Comparison of ENCODE assay signal across 1 cellular context in the genomic region with DNA sequence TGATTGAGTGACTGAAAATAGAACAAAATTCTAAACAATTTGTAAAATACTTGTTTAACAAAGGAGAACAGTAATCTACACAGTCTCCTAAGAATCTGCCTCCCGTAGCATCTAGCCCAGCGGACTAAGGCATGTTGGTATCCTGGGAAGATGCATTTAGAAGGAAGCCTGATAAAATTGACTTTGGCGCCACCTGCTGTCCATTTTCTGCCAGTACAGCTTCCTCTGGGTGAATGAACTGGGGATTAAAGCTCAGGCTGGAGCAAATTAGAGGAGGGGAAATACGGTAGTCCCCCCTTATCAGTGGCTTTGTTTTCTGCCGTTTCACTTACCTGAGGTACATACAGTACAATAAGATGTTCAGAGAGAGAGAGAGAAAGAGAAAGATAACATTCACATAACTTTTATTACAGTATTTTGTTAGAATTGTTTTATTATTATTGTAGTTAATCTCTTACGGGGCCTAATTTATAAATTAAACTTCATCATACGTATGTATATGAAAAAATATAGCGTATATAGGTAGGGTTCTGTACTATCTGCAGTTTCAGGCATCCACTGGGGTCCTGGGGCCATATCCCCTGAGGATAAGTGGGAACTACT.
A peak's percentile ranks its signal among the peaks of the same experiment; 100 is the strongest.
TF ChIP-seq lines count a peak whose summit lies in the region.

No MANE protein-coding gene starts in this region.

TF ChIP-seq in H1, 55 proteins besides CTCF, POLR2A, EP300 and RAD21:
- TF ChIP-seq TEAD4 (IDR thresholded peaks at IDR 0.05; ENCODE audit: low read depth, low read length) = 0 out of 2 replicates have a peak, but pooled peaks have one; percentile 9
- TF ChIP-seq, protein P1, sequence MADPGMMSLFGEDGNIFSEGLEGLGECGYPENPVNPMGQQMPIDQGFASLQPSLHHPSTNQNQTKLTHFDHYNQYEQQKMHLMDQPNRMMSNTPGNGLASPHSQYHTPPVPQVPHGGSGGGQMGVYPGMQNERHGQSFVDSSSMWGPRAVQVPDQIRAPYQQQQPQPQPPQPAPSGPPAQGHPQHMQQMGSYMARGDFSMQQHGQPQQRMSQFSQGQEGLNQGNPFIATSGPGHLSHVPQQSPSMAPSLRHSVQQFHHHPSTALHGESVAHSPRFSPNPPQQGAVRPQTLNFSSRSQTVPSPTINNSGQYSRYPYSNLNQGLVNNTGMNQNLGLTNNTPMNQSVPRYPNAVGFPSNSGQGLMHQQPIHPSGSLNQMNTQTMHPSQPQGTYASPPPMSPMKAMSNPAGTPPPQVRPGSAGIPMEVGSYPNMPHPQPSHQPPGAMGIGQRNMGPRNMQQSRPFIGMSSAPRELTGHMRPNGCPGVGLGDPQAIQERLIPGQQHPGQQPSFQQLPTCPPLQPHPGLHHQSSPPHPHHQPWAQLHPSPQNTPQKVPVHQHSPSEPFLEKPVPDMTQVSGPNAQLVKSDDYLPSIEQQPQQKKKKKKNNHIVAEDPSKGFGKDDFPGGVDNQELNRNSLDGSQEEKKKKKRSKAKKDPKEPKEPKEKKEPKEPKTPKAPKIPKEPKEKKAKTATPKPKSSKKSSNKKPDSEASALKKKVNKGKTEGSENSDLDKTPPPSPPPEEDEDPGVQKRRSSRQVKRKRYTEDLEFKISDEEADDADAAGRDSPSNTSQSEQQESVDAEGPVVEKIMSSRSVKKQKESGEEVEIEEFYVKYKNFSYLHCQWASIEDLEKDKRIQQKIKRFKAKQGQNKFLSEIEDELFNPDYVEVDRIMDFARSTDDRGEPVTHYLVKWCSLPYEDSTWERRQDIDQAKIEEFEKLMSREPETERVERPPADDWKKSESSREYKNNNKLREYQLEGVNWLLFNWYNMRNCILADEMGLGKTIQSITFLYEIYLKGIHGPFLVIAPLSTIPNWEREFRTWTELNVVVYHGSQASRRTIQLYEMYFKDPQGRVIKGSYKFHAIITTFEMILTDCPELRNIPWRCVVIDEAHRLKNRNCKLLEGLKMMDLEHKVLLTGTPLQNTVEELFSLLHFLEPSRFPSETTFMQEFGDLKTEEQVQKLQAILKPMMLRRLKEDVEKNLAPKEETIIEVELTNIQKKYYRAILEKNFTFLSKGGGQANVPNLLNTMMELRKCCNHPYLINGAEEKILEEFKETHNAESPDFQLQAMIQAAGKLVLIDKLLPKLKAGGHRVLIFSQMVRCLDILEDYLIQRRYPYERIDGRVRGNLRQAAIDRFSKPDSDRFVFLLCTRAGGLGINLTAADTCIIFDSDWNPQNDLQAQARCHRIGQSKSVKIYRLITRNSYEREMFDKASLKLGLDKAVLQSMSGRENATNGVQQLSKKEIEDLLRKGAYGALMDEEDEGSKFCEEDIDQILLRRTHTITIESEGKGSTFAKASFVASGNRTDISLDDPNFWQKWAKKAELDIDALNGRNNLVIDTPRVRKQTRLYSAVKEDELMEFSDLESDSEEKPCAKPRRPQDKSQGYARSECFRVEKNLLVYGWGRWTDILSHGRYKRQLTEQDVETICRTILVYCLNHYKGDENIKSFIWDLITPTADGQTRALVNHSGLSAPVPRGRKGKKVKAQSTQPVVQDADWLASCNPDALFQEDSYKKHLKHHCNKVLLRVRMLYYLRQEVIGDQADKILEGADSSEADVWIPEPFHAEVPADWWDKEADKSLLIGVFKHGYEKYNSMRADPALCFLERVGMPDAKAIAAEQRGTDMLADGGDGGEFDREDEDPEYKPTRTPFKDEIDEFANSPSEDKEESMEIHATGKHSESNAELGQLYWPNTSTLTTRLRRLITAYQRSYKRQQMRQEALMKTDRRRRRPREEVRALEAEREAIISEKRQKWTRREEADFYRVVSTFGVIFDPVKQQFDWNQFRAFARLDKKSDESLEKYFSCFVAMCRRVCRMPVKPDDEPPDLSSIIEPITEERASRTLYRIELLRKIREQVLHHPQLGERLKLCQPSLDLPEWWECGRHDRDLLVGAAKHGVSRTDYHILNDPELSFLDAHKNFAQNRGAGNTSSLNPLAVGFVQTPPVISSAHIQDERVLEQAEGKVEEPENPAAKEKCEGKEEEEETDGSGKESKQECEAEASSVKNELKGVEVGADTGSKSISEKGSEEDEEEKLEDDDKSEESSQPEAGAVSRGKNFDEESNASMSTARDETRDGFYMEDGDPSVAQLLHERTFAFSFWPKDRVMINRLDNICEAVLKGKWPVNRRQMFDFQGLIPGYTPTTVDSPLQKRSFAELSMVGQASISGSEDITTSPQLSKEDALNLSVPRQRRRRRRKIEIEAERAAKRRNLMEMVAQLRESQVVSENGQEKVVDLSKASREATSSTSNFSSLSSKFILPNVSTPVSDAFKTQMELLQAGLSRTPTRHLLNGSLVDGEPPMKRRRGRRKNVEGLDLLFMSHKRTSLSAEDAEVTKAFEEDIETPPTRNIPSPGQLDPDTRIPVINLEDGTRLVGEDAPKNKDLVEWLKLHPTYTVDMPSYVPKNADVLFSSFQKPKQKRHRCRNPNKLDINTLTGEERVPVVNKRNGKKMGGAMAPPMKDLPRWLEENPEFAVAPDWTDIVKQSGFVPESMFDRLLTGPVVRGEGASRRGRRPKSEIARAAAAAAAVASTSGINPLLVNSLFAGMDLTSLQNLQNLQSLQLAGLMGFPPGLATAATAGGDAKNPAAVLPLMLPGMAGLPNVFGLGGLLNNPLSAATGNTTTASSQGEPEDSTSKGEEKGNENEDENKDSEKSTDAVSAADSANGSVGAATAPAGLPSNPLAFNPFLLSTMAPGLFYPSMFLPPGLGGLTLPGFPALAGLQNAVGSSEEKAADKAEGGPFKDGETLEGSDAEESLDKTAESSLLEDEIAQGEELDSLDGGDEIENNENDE (IDR thresholded peaks at IDR 0.05; ENCODE audit: insufficient replicate concordance, low read length) = peak; percentile 93
- TF ChIP-seq RBBP5 (IDR thresholded peaks at IDR 0.05; ENCODE audit: borderline replicate concordance, low read depth, low read length) = no peak
TF ChIP-seq in H1: peak in this region for 2.
